28 cellular contexts compared by ENCODE assay signal in genomic region chr6:45118684-45119230, GRCh38.
DNase-seq lines count a peak whose midpoint lies in the region; ATAC-seq and TF ChIP-seq lines count a peak whose summit lies in the region.
"Had no signal": no experiment of that assay in that cellular context is flagged by ENCODE, and none has a peak within 500 bp of the region (broad histone marks: within the 10 kb centered on the region; RNA-seq: fewer than 3 reads in every experiment).

No MANE protein-coding gene starts in this region.

- TF ChIP-seq CTCF in right atrium auricular region (IDR thresholded peaks at IDR 0.05): no peak
- no peak for TF ChIP-seq CTCF in heart left ventricle (IDR thresholded peaks at IDR 0.05)
- no peak for TF ChIP-seq CTCF in smooth muscle cell (IDR thresholded peaks at IDR 0.05; ENCODE audit: borderline replicate concordance, insufficient read depth, poor library complexity, severe bottlenecking)
- no peak for TF ChIP-seq CTCF in stomach (IDR thresholded peaks at IDR 0.05)

- no peak overlapping the region for H3K4me2 ChIP-seq in smooth muscle cell

- H3K9me3 ChIP-seq in right atrium auricular region (no peaks in the 10 kb centered on the region), heart left ventricle (no peaks in the 10 kb centered on the region), smooth muscle cell (replicated peaks; ENCODE audit: low read depth) (no peaks in the 10 kb centered on the region), stomach (no peaks in the 10 kb centered on the region)
- H3K9me3 ChIP-seq: BE2C, MG63 had no signal

- intact Hi-C loops in Right ventricle myocardium superior (cut with DNase I) (no loop called here), heart left ventricle (cut with DNase I) (no loop called here), stomach (cut with DNase I; ENCODE audit: low total_unique reads) (no loop called here)

- H3F3A ChIP-seq in smooth muscle cell (ENCODE audit: low read depth): peaks cover 25% of the 10 kb centered on the region

- no peaks in the 10 kb centered on the region for H3K79me2 ChIP-seq in smooth muscle cell (ENCODE audit: low read depth)

- TF ChIP-seq EP300 in stomach (IDR thresholded peaks at IDR 0.05): no peak

- 32 to 55% (median 45%) methylated on average over 2 of the region's 2 CpGs for WGBS in heart left ventricle, 4 donors
- 63% methylated on average over 2 of the region's 2 CpGs for WGBS in smooth muscle cell (ENCODE audit: low lambda C conversion rate)
- 80 to 93% (median 86%) methylated on average over 2 of the region's 2 CpGs for WGBS in stomach, 5 donors

- H3K9ac ChIP-seq in smooth muscle cell (ENCODE audit: low read depth): no peak overlapping the region
- H3K9ac ChIP-seq: GM23248 had no signal

- no peaks in the 10 kb centered on the region for H4K20me1 ChIP-seq in smooth muscle cell (ENCODE audit: low read depth)

- H3K4me1 ChIP-seq in right atrium auricular region (no peaks in the 10 kb centered on the region), heart left ventricle (peaks cover 0 to 22% (median 4%) of the 10 kb centered on the region in 12 donors), smooth muscle cell (ENCODE audit: low read depth) (peaks cover 22% of the 10 kb centered on the region), stomach (no peaks in the 10 kb centered on the region)
- H3K4me1 ChIP-seq: BE2C had no signal

- ATAC-seq in Right ventricle myocardium superior (ENCODE audit: poor library complexity) (peak; percentile 91), heart left ventricle (peak; percentile 82 to 99 (median 94))
- ATAC-seq: GM12878, K562 had no signal

- no peaks in the 10 kb centered on the region for H3K27me3 ChIP-seq in right atrium auricular region
- no peaks in the 10 kb centered on the region for H3K27me3 ChIP-seq in heart left ventricle
- H3K27me3 ChIP-seq in smooth muscle cell (ENCODE audit: low read depth): no peaks in the 10 kb centered on the region
- no peaks in the 10 kb centered on the region for H3K27me3 ChIP-seq in stomach
- H3K27me3 ChIP-seq: BE2C, MG63 had no signal

- DNase-seq in Right ventricle myocardium superior (no peak), right atrium auricular region (ENCODE audit: low spot score) (no peak), heart left ventricle (no peak), iris pigment epithelial cell (ENCODE audit: low read depth) (peak; percentile 10), smooth muscle cell (lab: John Stamatoyannopoulos, UW; ENCODE audit: unreplicated experiment) (no peak), stomach (no peak), NK-92 (lab: John Stamatoyannopoulos, UW; ENCODE audit: unreplicated experiment) (no peak)
- no peak for DNase-seq in activated effector memory CD4-positive, alpha-beta T cell treated with Interleukin-2 at 50 U/mL for 16 hours
- DNase-seq: 8988T; ACHN; BE2C; CD8-positive, alpha-beta memory T cell; DMS 273 treated with DMSO at 0.1 percent for 48 hours; DMS79; EL; GDM1; GM23248; H9; Kasumi-1; MG63; NCI-H2029; NCI-H446; NCI-H524 treated with DMSO at 0.1 percent for 48 hours; NCI-H82; RPMI8226; SHP77 treated with DMSO at 0.1 percent for 48 hours had no signal

- no peak for TF ChIP-seq POLR2A in heart left ventricle (IDR thresholded peaks at IDR 0.05)
- no peak for TF ChIP-seq POLR2A in stomach (IDR thresholded peaks at IDR 0.05)

- H3K27ac ChIP-seq in right atrium auricular region: no peak overlapping the region
- peak overlapping the region in 9 of 12 donors; percentile 15 to 66 (median 48) for H3K27ac ChIP-seq in heart left ventricle
- peak overlapping the region; percentile 10 for H3K27ac ChIP-seq in smooth muscle cell (ENCODE audit: low read depth)
- H3K27ac ChIP-seq in stomach: no peak overlapping the region
- H3K27ac ChIP-seq: GM23248 had no signal

- H3K36me3 ChIP-seq in right atrium auricular region: no peaks in the 10 kb centered on the region
- H3K36me3 ChIP-seq in heart left ventricle: no peaks in the 10 kb centered on the region
- H3K36me3 ChIP-seq in smooth muscle cell (ENCODE audit: low read depth): no peaks in the 10 kb centered on the region
- no peaks in the 10 kb centered on the region for H3K36me3 ChIP-seq in stomach
- H3K36me3 ChIP-seq: BE2C, MG63 had no signal

- H3K4me3 ChIP-seq in right atrium auricular region (no peak overlapping the region), heart left ventricle (no peak overlapping the region), smooth muscle cell (no peak overlapping the region), stomach (no peak overlapping the region)
- H3K4me3 ChIP-seq: GM12878, GM23248, K562, MG63 had no signal

- H2AFZ ChIP-seq in smooth muscle cell (ENCODE audit: low read depth): no peak overlapping the region
- H2AFZ ChIP-seq: GM23248 had no signal

Comparison
In these comparisons a context has a peak if more than half of its experiments do, and no peak if none do; other contexts are left out.
1. H3K27ac ChIP-seq: peak in heart left ventricle (9 of 12) and smooth muscle cell (single experiment); none in right atrium auricular region (0 of 2) and stomach (0 of 5).